Comparison of ENCODE assay signal across 14 cellular contexts in the genomic region with DNA sequence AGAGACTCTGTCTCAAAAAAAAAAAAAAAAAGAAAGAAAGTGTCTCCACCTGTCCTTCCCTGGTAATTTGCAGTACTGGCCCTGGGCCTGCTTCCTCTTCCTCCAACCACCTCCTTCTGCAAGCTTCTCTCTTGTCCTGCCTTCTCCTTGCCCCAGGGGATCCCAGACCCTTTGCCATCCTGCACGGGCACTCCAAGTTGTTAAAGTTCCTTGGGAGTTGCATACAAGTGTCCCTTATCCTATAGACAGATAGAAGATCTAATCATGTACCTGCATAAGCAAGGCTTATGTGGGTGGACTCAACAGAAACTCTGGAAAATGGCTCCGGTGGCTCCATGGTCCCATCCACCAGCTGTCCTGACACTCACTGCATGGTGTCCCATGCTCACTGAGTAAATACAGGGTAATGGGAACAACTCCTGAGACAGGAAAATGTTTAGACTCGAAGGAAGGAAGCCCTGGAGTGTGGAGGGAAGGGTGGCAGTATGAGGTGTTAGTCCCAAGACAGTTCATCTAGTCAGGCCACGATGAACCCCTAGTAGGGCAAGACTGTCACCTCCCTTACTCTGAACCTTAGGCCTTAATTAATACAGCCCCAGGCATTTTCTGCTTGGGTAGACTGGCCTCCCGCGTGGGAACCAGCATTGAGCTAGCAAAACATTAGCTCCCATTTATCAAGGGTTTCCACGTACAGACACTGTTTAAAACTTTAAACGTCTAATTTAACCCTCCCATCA.
"Had no signal": no experiment of that assay in that cellular context is flagged by ENCODE, and none has a peak within 500 bp of the region (broad histone marks: within the 10 kb centered on the region; RNA-seq: fewer than 3 reads in every experiment).

No MANE protein-coding gene starts in this region.

- H3K27ac Mint-ChIP-seq: activated CD4-positive, alpha-beta memory T cell treated with anti-CD3 and anti-CD28 coated beads for 36 hours; activated T-cell treated with anti-CD3 and anti-CD28 coated beads, Interleukin-2, amount 50 U/mL, for 72 hours; stimulated activated naive CD8-positive, alpha-beta T cell treated with anti-CD3 and anti-CD28 coated beads, Interleukin-15, Interleukin-2, amounts not matched to agents 100 ng/mL and 50 ng/mL, for 24 hours had no signal

- H3K27ac ChIP-seq: dorsolateral prefrontal cortex, esophagus muscularis mucosa, pancreas, upper lobe of right lung, VCaP had no signal

- H3K9me3 ChIP-seq: esophagus muscularis mucosa, pancreas, upper lobe of right lung had no signal

- H3K4me3 Mint-ChIP-seq: activated CD4-positive, alpha-beta memory T cell treated with anti-CD3 and anti-CD28 coated beads for 36 hours; neural crest cell had no signal

- H3K27me3 ChIP-seq: pancreas, upper lobe of right lung had no signal

- ATAC-seq: pancreas, upper lobe of right lung had no signal

- H3K4me1 ChIP-seq: upper lobe of right lung had no signal

- DNase-seq: activated CD4-positive, alpha-beta memory T cell treated with anti-CD3 and anti-CD28 coated beads for 36 hours; activated naive CD4-positive, alpha-beta T cell treated with Interleukin-2 at 50 U/mL for 16 hours; activated T-cell treated with anti-CD3 and anti-CD28 coated beads, Interleukin-2, amount 50 U/mL, for 72 hours; amygdala; dorsolateral prefrontal cortex; head of caudate nucleus; mammary epithelial cell; stimulated activated CD4-positive, alpha-beta T cell treated with anti-CD3 and anti-CD28 coated beads, Interleukin-2, amount 100 ng/mL, for 48 hours; upper lobe of right lung had no signal

- H3K4me3 ChIP-seq: dorsolateral prefrontal cortex, pancreas had no signal
